8 cellular contexts compared by ENCODE assay signal in genomic region chr6:29552512-29553051, GRCh38. TPM values are rescaled to one million over a fixed set of nuclear protein-coding genes. Genes with fewer than 3 reads are reported as not detected.
DNase-seq lines count a peak whose midpoint lies in the region; ATAC-seq and TF ChIP-seq lines count a peak whose summit lies in the region.

No MANE protein-coding gene starts in this region.

- no TSS peak for BruUV-seq in Caco-2 (replicated peaks; lab: Mats Ljungman, UMichigan)

- H3K4me1 ChIP-seq in heart left ventricle, result peaks cover 0 to 18% (median 13%) of the 10 kb centered on the region in 12 donors
- peaks cover 0 to 16% (median 16%) of the 10 kb centered on the region in 4 donors for H3K4me1 ChIP-seq in sigmoid colon
- H3K4me1 ChIP-seq in Caco-2, result no peaks in the 10 kb centered on the region

- DNase-seq in COLO829 (ENCODE audit: low spot score) (peak; percentile 27), heart left ventricle (no peak), sigmoid colon (no peak), Caco-2 (no peak), 8988T (no peak)
- no peak for DNase-seq in activated T-helper 1 cell treated with anti-CD3 and anti-CD28 coated beads, Interleukin-12 subunit alpha, Interleukin-12 subunit beta, Interleukin-2, Interleukin-4 antibody, amounts not matched to agents 30 ng/mL and 10 ng/mL and 1 ng/mL, durations not matched to agents 14 hours and 24 hours and 36 hours (ENCODE audit: low spot score)

- peak overlapping the region in 1 of 12 donors; percentile 17 for H3K27ac ChIP-seq in heart left ventricle
- peak overlapping the region in 2 of 4 donors; percentile 30 to 39 for H3K27ac ChIP-seq in sigmoid colon

- H3K4me3 ChIP-seq in heart left ventricle (peak overlapping the region in 10 of 12 donors; percentile 28 to 57 (median 48)), sigmoid colon (peak overlapping the region in 3 of 4 donors; percentile 32 to 47 (median 47)), Caco-2 (ENCODE audit: low read depth, low read length) (no peak overlapping the region)

- intact Hi-C loops in activated T-helper 1 cell treated with anti-CD3 and anti-CD28 coated beads, Interleukin-12 subunit alpha, Interleukin-12 subunit beta, Interleukin-2, Interleukin-4 antibody, amounts not matched to agents 30 ng/mL and 10 ng/mL and 1 ng/mL, durations not matched to agents 14 hours and 24 hours and 36 hours (cut with micrococcal nuclease), result no loop called here
- intact Hi-C loops in heart left ventricle (cut with DNase I), result no loop called here
- intact Hi-C loops in sigmoid colon (cut with DNase I), result no loop called here
- intact Hi-C loops in Caco-2 (cut with micrococcal nuclease; ENCODE audit: unreplicated experiment), result no loop called here

- no peaks in the 10 kb centered on the region for H3K4me1 Mint-ChIP-seq in activated T-helper 1 cell treated with anti-CD3 and anti-CD28 coated beads, Interleukin-12 subunit alpha, Interleukin-12 subunit beta, Interleukin-2, Interleukin-4 antibody, amounts not matched to agents 30 ng/mL and 10 ng/mL and 1 ng/mL, durations not matched to agents 14 hours and 24 hours and 36 hours (ENCODE audit: low read depth)
- no peaks in the 10 kb centered on the region for H3K4me1 Mint-ChIP-seq in Caco-2 (ENCODE audit: low read depth, unreplicated experiment)

- POLR2A ChIA-PET in Caco-2 (lab: Charles Lee), result no interaction called here

- TF ChIP-seq POLR2A in heart left ventricle (IDR thresholded peaks at IDR 0.05) (no peak), sigmoid colon (IDR thresholded peaks at IDR 0.05) (no peak)

- H3K9me3 Mint-ChIP-seq in activated T-helper 1 cell treated with anti-CD3 and anti-CD28 coated beads, Interleukin-12 subunit alpha, Interleukin-12 subunit beta, Interleukin-2, Interleukin-4 antibody, amounts not matched to agents 30 ng/mL and 10 ng/mL and 1 ng/mL, durations not matched to agents 14 hours and 24 hours and 36 hours, result no peaks in the 10 kb centered on the region
- peaks cover 19% of the 10 kb centered on the region for H3K9me3 Mint-ChIP-seq in Caco-2 (ENCODE audit: unreplicated experiment)

- WGBS in heart left ventricle, 4 donors, result 32 to 39% (median 34%) methylated on average over 5 of the region's 5 CpGs
- 18 to 33% methylated on average over 5 of the region's 5 CpGs for WGBS in sigmoid colon, 2 donors

- no peak for TF ChIP-seq CTCF in heart left ventricle (IDR thresholded peaks at IDR 0.05)
- TF ChIP-seq CTCF in sigmoid colon (IDR thresholded peaks at IDR 0.05), result no peak
- TF ChIP-seq CTCF in Caco-2 (IDR thresholded peaks at IDR 0.05; ENCODE audit: insufficient read depth in 1 of 2, low read depth in 1 of 2, low read length in 1 of 2, severe bottlenecking in 1 of 2, unreplicated experiment in 1 of 2), result no peak

- no peaks in the 10 kb centered on the region for H3K36me3 Mint-ChIP-seq in activated T-helper 1 cell treated with anti-CD3 and anti-CD28 coated beads, Interleukin-12 subunit alpha, Interleukin-12 subunit beta, Interleukin-2, Interleukin-4 antibody, amounts not matched to agents 30 ng/mL and 10 ng/mL and 1 ng/mL, durations not matched to agents 14 hours and 24 hours and 36 hours (ENCODE audit: low read depth)
- no peaks in the 10 kb centered on the region for H3K36me3 Mint-ChIP-seq in Caco-2 (ENCODE audit: insufficient read depth, unreplicated experiment)

- CTCF ChIA-PET in Caco-2 (lab: Charles Lee), result no interaction called here

- H3K36me3 ChIP-seq in heart left ventricle (no peaks in the 10 kb centered on the region), sigmoid colon (no peaks in the 10 kb centered on the region), Caco-2 (ENCODE audit: control insufficient read depth, insufficient read depth, low read length) (no peaks in the 10 kb centered on the region)

- ATAC-seq in GM19452 (IDR thresholded peaks at IDR 0.05; ENCODE audit: unreplicated experiment) (peak; percentile 77), HG03571 (IDR thresholded peaks at IDR 0.05; ENCODE audit: unreplicated experiment) (peak; percentile 80), heart left ventricle (peak in 3 of 4 donors; percentile 73 to 87 (median 81))

- no peak overlapping the region for H3K27ac Mint-ChIP-seq in activated T-helper 1 cell treated with anti-CD3 and anti-CD28 coated beads, Interleukin-12 subunit alpha, Interleukin-12 subunit beta, Interleukin-2, Interleukin-4 antibody, amounts not matched to agents 30 ng/mL and 10 ng/mL and 1 ng/mL, durations not matched to agents 14 hours and 24 hours and 36 hours
- no peak overlapping the region for H3K27ac Mint-ChIP-seq in Caco-2 (ENCODE audit: unreplicated experiment)

- H3K27me3 ChIP-seq in heart left ventricle (peaks cover 5 to 51% (median 33%) of the 10 kb centered on the region in 9 donors), sigmoid colon (peaks cover 9 to 43% (median 15%) of the 10 kb centered on the region in 3 donors), Caco-2 (replicated peaks; ENCODE audit: control insufficient read depth, insufficient read depth, low read length) (no peaks in the 10 kb centered on the region)

- no peaks in the 10 kb centered on the region for H3K9me3 ChIP-seq in heart left ventricle
- H3K9me3 ChIP-seq in sigmoid colon, result no peaks in the 10 kb centered on the region
- H3K9me3 ChIP-seq in Caco-2, result no peaks in the 10 kb centered on the region

- H3K27me3 Mint-ChIP-seq in activated T-helper 1 cell treated with anti-CD3 and anti-CD28 coated beads, Interleukin-12 subunit alpha, Interleukin-12 subunit beta, Interleukin-2, Interleukin-4 antibody, amounts not matched to agents 30 ng/mL and 10 ng/mL and 1 ng/mL, durations not matched to agents 14 hours and 24 hours and 36 hours (ENCODE audit: insufficient read depth), result peaks cover 65% of the 10 kb centered on the region
- peaks cover 9% of the 10 kb centered on the region for H3K27me3 Mint-ChIP-seq in Caco-2 (ENCODE audit: insufficient read depth, unreplicated experiment)

- no peak for TF ChIP-seq EP300 in sigmoid colon (IDR thresholded peaks at IDR 0.05)

- H3K4me3 Mint-ChIP-seq in activated T-helper 1 cell treated with anti-CD3 and anti-CD28 coated beads, Interleukin-12 subunit alpha, Interleukin-12 subunit beta, Interleukin-2, Interleukin-4 antibody, amounts not matched to agents 30 ng/mL and 10 ng/mL and 1 ng/mL, durations not matched to agents 14 hours and 24 hours and 36 hours, result peak overlapping the region; percentile 31
- H3K4me3 Mint-ChIP-seq in Caco-2 (ENCODE audit: unreplicated experiment), result no peak overlapping the region

RNA-seq across cellular contexts. Expression of gene UBD, which starts 7.0 kb away (rescaled TPM):
- 0.59 and 0.93 TPM in 2 replicates for total RNA-seq in activated T-helper 1 cell treated with anti-CD3 and anti-CD28 coated beads, Interleukin-12 subunit alpha, Interleukin-12 subunit beta, Interleukin-2, Interleukin-4 antibody, amounts not matched to agents 30 ng/mL and 10 ng/mL and 1 ng/mL, durations not matched to agents 14 hours and 24 hours and 36 hours
- 10 to 100 TPM in 2 of 9 donors, under 1 TPM in 1, not detected in 6; 0.26 to 61.7 (median 11.6) TPM for total RNA-seq in heart left ventricle
- polyA plus RNA-seq in heart left ventricle, result under 1 TPM in 1 of 2 donors, not detected in 1; 0.21 TPM
- under 1 TPM in 1 of 4 donors, not detected in 3; 0.71 TPM for total RNA-seq in sigmoid colon
- 100 to 1,000 TPM in 1 of 3 donors, 10 to 100 TPM in 1, 1 to 10 TPM in 1; 4.8 to 207 (median 15.3) TPM for polyA plus RNA-seq in sigmoid colon
- total RNA-seq in Caco-2 (2022), result 4.9 and 8.2 TPM in 2 replicates

RNA-seq across cellular contexts. Expression of gene OR2H2, which starts 32.3 kb away (rescaled TPM):
- not detected in 2 replicates for total RNA-seq in activated T-helper 1 cell treated with anti-CD3 and anti-CD28 coated beads, Interleukin-12 subunit alpha, Interleukin-12 subunit beta, Interleukin-2, Interleukin-4 antibody, amounts not matched to agents 30 ng/mL and 10 ng/mL and 1 ng/mL, durations not matched to agents 14 hours and 24 hours and 36 hours
- total RNA-seq in heart left ventricle (not detected), sigmoid colon (not detected), Caco-2 (2022) (not detected in 2 replicates)
- polyA plus RNA-seq in heart left ventricle (not detected), sigmoid colon (not detected)
